ENCODE assay signal across 1 cellular context in genomic region chr6:139265512-139266190, GRCh38.
TF ChIP-seq lines count a peak whose summit lies in the region.

No MANE protein-coding gene starts in this region.

TF ChIP-seq in GM23338, 12 proteins besides CTCF, POLR2A, EP300 and RAD21 (continued from another document):
- no peak for TF ChIP-seq ZNF331 (CRISPR knock-in tag; IDR thresholded peaks at IDR 0.05; ENCODE audit: low read depth)
- TF ChIP-seq CREB1 (CRISPR knock-in tag; IDR thresholded peaks at IDR 0.05; ENCODE audit: low read depth): no peak
- TF ChIP-seq REST (IDR thresholded peaks at IDR 0.05; ENCODE audit: unreplicated experiment): no peak
- no peak for TF ChIP-seq NANOG (IDR thresholded peaks at IDR 0.05; ENCODE audit: borderline replicate concordance)
- no peak for TF ChIP-seq EZH2phosphoT487 (IDR thresholded peaks at IDR 0.05; ENCODE audit: unreplicated experiment)
- TF ChIP-seq ZNF114 (CRISPR knock-in tag; IDR thresholded peaks at IDR 0.05): no peak
- no peak for TF ChIP-seq JUNB (IDR thresholded peaks at IDR 0.05; ENCODE audit: unreplicated experiment)
- TF ChIP-seq STAT1 (IDR thresholded peaks at IDR 0.05; ENCODE audit: unreplicated experiment): no peak
- no peak for TF ChIP-seq POLR2AphosphoS5 (IDR thresholded peaks at IDR 0.05; ENCODE audit: low read depth)
- no peak for TF ChIP-seq EZH2 (IDR thresholded peaks at IDR 0.05; ENCODE audit: low read depth, unreplicated experiment)
